ENCODE assay signal across 15 cellular contexts in the genomic region with DNA sequence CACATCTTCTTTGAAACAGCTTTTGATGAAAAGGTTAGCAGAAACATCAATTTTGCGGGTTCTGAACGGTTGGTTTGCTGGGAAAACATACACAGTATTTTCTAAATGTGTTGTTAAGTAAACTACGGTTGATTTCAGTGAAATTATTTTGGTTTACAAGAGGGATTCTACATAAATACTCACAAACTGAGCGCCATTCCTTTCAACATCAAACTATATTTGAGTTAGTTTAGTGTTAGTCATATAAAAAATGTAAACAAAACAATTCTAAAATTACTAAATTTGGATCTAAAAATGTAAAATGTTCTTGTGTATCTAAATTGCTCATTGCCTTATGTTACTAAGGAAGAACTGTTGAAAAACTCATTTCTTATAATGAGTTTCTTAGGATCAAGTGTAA.
DNase-seq lines count a peak whose midpoint lies in the region; ATAC-seq and TF ChIP-seq lines count a peak whose summit lies in the region.
"Had no signal": no experiment of that assay in that cellular context is flagged by ENCODE, and none has a peak within 500 bp of the region (broad histone marks: within the 10 kb centered on the region; RNA-seq: fewer than 3 reads in every experiment).

No MANE protein-coding gene starts in this region.

- H3K4me1 ChIP-seq in PC-3 (ENCODE audit: insufficient read depth, low read length), result no peaks in the 10 kb centered on the region
- H3K4me1 ChIP-seq in osteoblast (ENCODE audit: insufficient read depth, low read length), result no peaks in the 10 kb centered on the region
- H3K4me1 ChIP-seq: A549, BE2C had no signal

- H3K36me3 ChIP-seq in PC-3 (ENCODE audit: low read depth, low read length) (no peaks in the 10 kb centered on the region), osteoblast (ENCODE audit: insufficient read depth, low read length) (no peaks in the 10 kb centered on the region)
- H3K36me3 ChIP-seq: BE2C had no signal

- 0 out of 2 replicates have a peak overlapping the region, but pooled peaks have one; percentile 13 for H2AFZ ChIP-seq in PC-3 (ENCODE audit: low read length)
- H2AFZ ChIP-seq in osteoblast (ENCODE audit: low read length), result peak overlapping the region; percentile 69

- H3K4me3 ChIP-seq in PC-3 (ENCODE audit: low read length) (no peak overlapping the region), osteoblast (ENCODE audit: insufficient read depth, low read length) (no peak overlapping the region)
- H3K4me3 ChIP-seq: A549 had no signal

- no peaks in the 10 kb centered on the region for H3K9me2 ChIP-seq in PC-3 (replicated peaks; ENCODE audit: low read length)

- CTCF ChIA-PET in PC-3 (lab: Charles Lee), result no interaction called here

- BruUV-seq in PC-3 (replicated peaks; lab: Mats Ljungman, UMichigan), result no TSS peak

- POLR2A ChIA-PET in PC-3 (lab: Charles Lee; ENCODE audit: unreplicated experiment), result no interaction called here

- TF ChIP-seq CTCF in PC-3 (conservative IDR thresholded peaks at IDR 0.05; ENCODE audit: low read depth, low read length) (no peak), osteoblast (IDR thresholded peaks at IDR 0.05; ENCODE audit: extremely low read depth, low read depth, low read length) (no peak)

- H3K27ac ChIP-seq in PC-3 (ENCODE audit: low read length) (no peak overlapping the region), osteoblast (ENCODE audit: low read depth, low read length) (no peak overlapping the region)
- H3K27ac ChIP-seq: A549, C4-2B had no signal

- H3K9me3 ChIP-seq in PC-3 (ENCODE audit: low read length) (no peaks in the 10 kb centered on the region), osteoblast (ENCODE audit: low read depth, low read length) (no peaks in the 10 kb centered on the region)
- H3K9me3 ChIP-seq: A549, BE2C had no signal

- DNase-seq in PC-3 (no peak), fibroblast of gingiva (ENCODE audit: low read depth) (peak; percentile 49), osteoblast (ENCODE audit: insufficient read length, low spot score, missing footprints) (no peak), T-helper 9 cell (no peak)
- DNase-seq: BE2C; CD4-positive, alpha-beta memory T cell; DMS153; DMS79 treated with DMSO at 0.1 percent for 48 hours; EL; GOT3; H9 had no signal

- no peak for ATAC-seq in PC-3
- no peak for ATAC-seq in GM19452 (IDR thresholded peaks at IDR 0.05; ENCODE audit: unreplicated experiment)
- no peak for ATAC-seq in HG02852 (IDR thresholded peaks at IDR 0.05; ENCODE audit: unreplicated experiment)
- ATAC-seq: A549 had no signal

- H3K79me2 ChIP-seq in PC-3 (ENCODE audit: low read length) (no peaks in the 10 kb centered on the region), osteoblast (ENCODE audit: insufficient read depth, low read length) (no peaks in the 10 kb centered on the region)

- H3K4me2 ChIP-seq in PC-3 (ENCODE audit: low read length) (no peak overlapping the region), osteoblast (ENCODE audit: insufficient read depth, low read length) (no peak overlapping the region)
- H3K4me2 ChIP-seq: A549 had no signal

- intact Hi-C loops in PC-3 (cut with micrococcal nuclease), result no loop called here

- H3K27me3 ChIP-seq in PC-3 (ENCODE audit: low read length), result no peaks in the 10 kb centered on the region
- no peaks in the 10 kb centered on the region for H3K27me3 ChIP-seq in osteoblast (ENCODE audit: insufficient read depth, low read length)
- H3K27me3 ChIP-seq: BE2C had no signal

- H3K9ac ChIP-seq in PC-3 (ENCODE audit: low read length), result no peak overlapping the region

- H3F3A ChIP-seq in PC-3 (ENCODE audit: low read length, unreplicated experiment), result no peaks in the 10 kb centered on the region

- H4K20me1 ChIP-seq in PC-3 (ENCODE audit: low read length) (no peaks in the 10 kb centered on the region), osteoblast (ENCODE audit: insufficient read depth, low read length) (no peaks in the 10 kb centered on the region)
